17 cellular contexts compared by ENCODE assay signal in genomic region chr1:64838486-64838885, GRCh38.
DNase-seq lines count a peak whose midpoint lies in the region; ATAC-seq and TF ChIP-seq lines count a peak whose summit lies in the region.
"Had no signal": no experiment of that assay in that cellular context is flagged by ENCODE, and none has a peak within 500 bp of the region (broad histone marks: within the 10 kb centered on the region; RNA-seq: fewer than 3 reads in every experiment).

No MANE protein-coding gene starts in this region.

- no peak overlapping the region for H2BK120ac ChIP-seq in trophoblast cell (ENCODE audit: insufficient read depth, low read length, poor library complexity)

- H4K91ac ChIP-seq in trophoblast cell (ENCODE audit: low read depth, low read length): no peak overlapping the region

- ATAC-seq in left lobe of liver (peak; percentile 14), HG03342 (IDR thresholded peaks at IDR 0.05; ENCODE audit: unreplicated experiment) (no peak)

- no peaks in the 10 kb centered on the region for H3K79me2 ChIP-seq in trophoblast cell (ENCODE audit: control insufficient read depth, insufficient read depth, low read length, poor library complexity)

- DNase-seq in A673 (ENCODE audit: low spot score): no peak
- peak; percentile 21 for DNase-seq in EL
- peak; percentile 97 for DNase-seq in dermis blood vessel endothelial cell
- no peak for DNase-seq in left lobe of liver (ENCODE audit: low spot score)
- no peak for DNase-seq in NCI-H1417 (lab: John Stamatoyannopoulos, UW)
- DNase-seq in trophoblast cell: no peak
- DNase-seq: DND-41; GF-D8; H9; IMR-90; NCI-H2081; NCI-H748 treated with DMSO at 0.1 percent for 48 hours; NK-92 treated with Interleukin-12 subunit alpha and Interleukin-12 subunit beta, amount 100 ng/mL, for 24 hours; Peyer's patch had no signal

- no peak overlapping the region for H3K23ac ChIP-seq in trophoblast cell (ENCODE audit: low read length)

- intact Hi-C loops in A673 (cut with micrococcal nuclease; ENCODE audit: unreplicated experiment): no loop called here

- no peak for TF ChIP-seq CTCF in A673 (conservative IDR thresholded peaks at IDR 0.05; ENCODE audit: low read depth, low read length)

- H2AFZ ChIP-seq in trophoblast cell (ENCODE audit: insufficient read depth, low read length, poor library complexity): no peak overlapping the region

- H3K4me2 ChIP-seq in trophoblast cell (ENCODE audit: low read length): no peak overlapping the region

- H3K18ac ChIP-seq in trophoblast cell (ENCODE audit: low read length): no peak overlapping the region

- CTCF ChIA-PET in A673 (lab: Charles Lee): no interaction called here

- no peak overlapping the region for H4K8ac ChIP-seq in trophoblast cell (ENCODE audit: low read depth, low read length)

- H3K9me3 ChIP-seq in A673 (ENCODE audit: low read depth, low read length, poor library complexity, severe bottlenecking) (no peaks in the 10 kb centered on the region), trophoblast cell (ENCODE audit: insufficient read depth, low read depth, low read length) (peaks cover 3% of the 10 kb centered on the region)
- H3K9me3 ChIP-seq: Peyer's patch, SJSA1 had no signal

- no peak overlapping the region for H2BK5ac ChIP-seq in trophoblast cell (ENCODE audit: low read depth, low read length, poor library complexity)

- H3K27ac ChIP-seq in A673 (ENCODE audit: low read depth, low read length, poor library complexity, severe bottlenecking) (peak overlapping the region; percentile 22), trophoblast cell (ENCODE audit: low read depth, low read length) (no peak overlapping the region)
- H3K27ac ChIP-seq: HL-60, Peyer's patch had no signal

- peaks cover 7% of the 10 kb centered on the region for H3K4me1 ChIP-seq in A673 (ENCODE audit: insufficient read depth, low read length, poor library complexity, severe bottlenecking)
- peaks cover 3 to 4% of the 10 kb centered on the region in 2 experiments for H3K4me1 ChIP-seq in trophoblast cell (ENCODE audit: control insufficient read depth in 1 of 2, insufficient read depth in 2 of 2, low read length in 2 of 2)
- H3K4me1 ChIP-seq: Peyer's patch had no signal

- H3K4me3 ChIP-seq in A673 (ENCODE audit: low read depth, low read length, poor library complexity, severe bottlenecking) (no peak overlapping the region), trophoblast cell (ENCODE audit: low read depth, low read length) (no peak overlapping the region)
- H3K4me3 ChIP-seq: Peyer's patch, SJSA1 had no signal

- no peak overlapping the region for H3K9ac ChIP-seq in trophoblast cell (ENCODE audit: low read length)

- no peak overlapping the region for H2BK12ac ChIP-seq in trophoblast cell (ENCODE audit: low read length)

- H4K12ac ChIP-seq in trophoblast cell (ENCODE audit: low read depth, low read length): no peak overlapping the region

- no peak overlapping the region for H2AK5ac ChIP-seq in trophoblast cell (ENCODE audit: low read length)

- POLR2A ChIA-PET in A673 (lab: Charles Lee; ENCODE audit: low non-redundant PET): no interaction called here

- no CpG with 5 or more reads among the region's 7 CpGs for WGBS in trophoblast cell (ENCODE audit: extremely low coverage, insufficient coverage, insufficient read length)

- H3K36me3 ChIP-seq in A673 (ENCODE audit: insufficient read depth, low read length, poor library complexity, severe bottlenecking): peaks cover 94% of the 10 kb centered on the region
- H3K36me3 ChIP-seq in trophoblast cell (ENCODE audit: control insufficient read depth in 1 of 2, insufficient read depth in 2 of 2, low read length in 2 of 2): peaks cover 27 to 45% of the 10 kb centered on the region in 2 experiments

- H3K4ac ChIP-seq in trophoblast cell (ENCODE audit: low read depth, low read length): no peak overlapping the region

- H3K27me3 ChIP-seq in A673 (replicated peaks; ENCODE audit: insufficient read depth, low read depth, low read length, poor library complexity): no peaks in the 10 kb centered on the region
- no peaks in the 10 kb centered on the region for H3K27me3 ChIP-seq in trophoblast cell (ENCODE audit: insufficient read depth, low read length)
- H3K27me3 ChIP-seq: Peyer's patch, SJSA1 had no signal

- no TSS peak for BruUV-seq in A673 (replicated peaks; lab: Mats Ljungman, UMichigan)

- no peaks in the 10 kb centered on the region for H3K79me1 ChIP-seq in trophoblast cell (ENCODE audit: low read length)

- H3K14ac ChIP-seq in trophoblast cell (ENCODE audit: low read length): no peak overlapping the region

Comparison
In these comparisons a context has a peak if more than half of its experiments do, and no peak if none do; other contexts are left out.
1. DNase-seq: peak in EL (single experiment) and dermis blood vessel endothelial cell (single experiment); none in A673 (single experiment), left lobe of liver (single experiment), NCI-H1417 (0 of 3) and trophoblast cell (0 of 2).